2 cellular contexts compared by ENCODE assay signal in the genomic region with DNA sequence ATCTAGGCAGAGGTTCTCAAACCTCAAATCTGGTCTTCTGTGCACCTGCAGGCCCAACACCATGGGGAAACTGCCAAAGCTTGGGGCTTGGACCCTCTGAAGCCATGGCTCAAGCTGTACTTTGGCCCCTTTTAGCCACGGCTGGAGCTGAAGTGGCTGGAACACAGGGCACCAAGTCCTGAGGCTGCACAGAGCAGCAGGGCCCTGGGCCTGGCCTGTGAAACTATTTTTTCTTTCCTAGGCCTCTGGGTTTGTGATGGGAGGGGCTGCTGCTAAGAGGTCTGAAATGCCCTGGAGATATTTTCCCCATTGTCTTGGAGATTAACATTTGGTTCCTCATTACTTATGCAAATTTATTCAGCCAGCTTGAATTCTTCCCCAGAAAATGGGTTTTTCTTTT.
TF ChIP-seq lines count a peak whose summit lies in the region.

No MANE protein-coding gene starts in this region.

TF ChIP-seq in WTC11, 78 proteins besides CTCF, POLR2A, EP300 and RAD21:
- TF ChIP-seq TP53 (CRISPR knock-in tag; IDR thresholded peaks at IDR 0.05): no peak
- TF ChIP-seq, protein P1, sequence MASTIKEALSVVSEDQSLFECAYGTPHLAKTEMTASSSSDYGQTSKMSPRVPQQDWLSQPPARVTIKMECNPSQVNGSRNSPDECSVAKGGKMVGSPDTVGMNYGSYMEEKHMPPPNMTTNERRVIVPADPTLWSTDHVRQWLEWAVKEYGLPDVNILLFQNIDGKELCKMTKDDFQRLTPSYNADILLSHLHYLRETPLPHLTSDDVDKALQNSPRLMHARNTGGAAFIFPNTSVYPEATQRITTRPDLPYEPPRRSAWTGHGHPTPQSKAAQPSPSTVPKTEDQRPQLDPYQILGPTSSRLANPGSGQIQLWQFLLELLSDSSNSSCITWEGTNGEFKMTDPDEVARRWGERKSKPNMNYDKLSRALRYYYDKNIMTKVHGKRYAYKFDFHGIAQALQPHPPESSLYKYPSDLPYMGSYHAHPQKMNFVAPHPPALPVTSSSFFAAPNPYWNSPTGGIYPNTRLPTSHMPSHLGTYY (CRISPR knock-in tag; IDR thresholded peaks at IDR 0.05): no peak
- TF ChIP-seq, protein P2, sequence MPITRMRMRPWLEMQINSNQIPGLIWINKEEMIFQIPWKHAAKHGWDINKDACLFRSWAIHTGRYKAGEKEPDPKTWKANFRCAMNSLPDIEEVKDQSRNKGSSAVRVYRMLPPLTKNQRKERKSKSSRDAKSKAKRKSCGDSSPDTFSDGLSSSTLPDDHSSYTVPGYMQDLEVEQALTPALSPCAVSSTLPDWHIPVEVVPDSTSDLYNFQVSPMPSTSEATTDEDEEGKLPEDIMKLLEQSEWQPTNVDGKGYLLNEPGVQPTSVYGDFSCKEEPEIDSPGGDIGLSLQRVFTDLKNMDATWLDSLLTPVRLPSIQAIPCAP (CRISPR knock-in tag; IDR thresholded peaks at IDR 0.05): no peak
- no peak for TF ChIP-seq MYBL2 (CRISPR knock-in tag; IDR thresholded peaks at IDR 0.05)
- TF ChIP-seq NFYB (CRISPR knock-in tag; conservative IDR thresholded peaks at IDR 0.05; ENCODE audit: low read depth): no peak
- TF ChIP-seq NFATC4 (CRISPR knock-in tag; IDR thresholded peaks at IDR 0.05): no peak
- no peak for TF ChIP-seq SMAD3 (CRISPR knock-in tag; IDR thresholded peaks at IDR 0.05; ENCODE audit: borderline replicate concordance)
- TF ChIP-seq TEAD4 (CRISPR knock-in tag; IDR thresholded peaks at IDR 0.05): no peak
- TF ChIP-seq, protein P3, sequence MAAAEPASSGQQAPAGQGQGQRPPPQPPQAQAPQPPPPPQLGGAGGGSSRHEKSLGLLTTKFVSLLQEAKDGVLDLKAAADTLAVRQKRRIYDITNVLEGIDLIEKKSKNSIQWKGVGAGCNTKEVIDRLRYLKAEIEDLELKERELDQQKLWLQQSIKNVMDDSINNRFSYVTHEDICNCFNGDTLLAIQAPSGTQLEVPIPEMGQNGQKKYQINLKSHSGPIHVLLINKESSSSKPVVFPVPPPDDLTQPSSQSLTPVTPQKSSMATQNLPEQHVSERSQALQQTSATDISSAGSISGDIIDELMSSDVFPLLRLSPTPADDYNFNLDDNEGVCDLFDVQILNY (CRISPR knock-in tag; IDR thresholded peaks at IDR 0.05): no peak
- TF ChIP-seq GTF2I (CRISPR knock-in tag; conservative IDR thresholded peaks at IDR 0.05): no peak
- TF ChIP-seq, protein P4, sequence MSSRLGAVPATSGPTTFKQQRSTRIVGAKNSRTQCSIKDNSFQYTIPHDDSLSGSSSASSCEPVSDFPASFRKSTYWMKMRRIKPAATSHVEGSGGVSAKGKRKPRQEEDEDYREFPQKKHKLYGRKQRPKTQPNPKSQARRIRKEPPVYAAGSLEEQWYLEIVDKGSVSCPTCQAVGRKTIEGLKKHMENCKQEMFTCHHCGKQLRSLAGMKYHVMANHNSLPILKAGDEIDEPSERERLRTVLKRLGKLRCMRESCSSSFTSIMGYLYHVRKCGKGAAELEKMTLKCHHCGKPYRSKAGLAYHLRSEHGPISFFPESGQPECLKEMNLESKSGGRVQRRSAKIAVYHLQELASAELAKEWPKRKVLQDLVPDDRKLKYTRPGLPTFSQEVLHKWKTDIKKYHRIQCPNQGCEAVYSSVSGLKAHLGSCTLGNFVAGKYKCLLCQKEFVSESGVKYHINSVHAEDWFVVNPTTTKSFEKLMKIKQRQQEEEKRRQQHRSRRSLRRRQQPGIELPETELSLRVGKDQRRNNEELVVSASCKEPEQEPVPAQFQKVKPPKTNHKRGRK (CRISPR knock-in tag; IDR thresholded peaks at IDR 0.05; ENCODE audit: borderline replicate concordance): no peak
- no peak for TF ChIP-seq ZNF396 (CRISPR knock-in tag; IDR thresholded peaks at IDR 0.05; ENCODE audit: borderline replicate concordance)
- TF ChIP-seq, protein P5, sequence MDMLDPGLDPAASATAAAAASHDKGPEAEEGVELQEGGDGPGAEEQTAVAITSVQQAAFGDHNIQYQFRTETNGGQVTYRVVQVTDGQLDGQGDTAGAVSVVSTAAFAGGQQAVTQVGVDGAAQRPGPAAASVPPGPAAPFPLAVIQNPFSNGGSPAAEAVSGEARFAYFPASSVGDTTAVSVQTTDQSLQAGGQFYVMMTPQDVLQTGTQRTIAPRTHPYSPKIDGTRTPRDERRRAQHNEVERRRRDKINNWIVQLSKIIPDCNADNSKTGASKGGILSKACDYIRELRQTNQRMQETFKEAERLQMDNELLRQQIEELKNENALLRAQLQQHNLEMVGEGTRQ (CRISPR knock-in tag; IDR thresholded peaks at IDR 0.05): no peak
- no peak for TF ChIP-seq HMGA2 (CRISPR knock-in tag; IDR thresholded peaks at IDR 0.05)
- TF ChIP-seq HMGXB4 (CRISPR knock-in tag; IDR thresholded peaks at IDR 0.05): no peak
- TF ChIP-seq, protein P6, sequence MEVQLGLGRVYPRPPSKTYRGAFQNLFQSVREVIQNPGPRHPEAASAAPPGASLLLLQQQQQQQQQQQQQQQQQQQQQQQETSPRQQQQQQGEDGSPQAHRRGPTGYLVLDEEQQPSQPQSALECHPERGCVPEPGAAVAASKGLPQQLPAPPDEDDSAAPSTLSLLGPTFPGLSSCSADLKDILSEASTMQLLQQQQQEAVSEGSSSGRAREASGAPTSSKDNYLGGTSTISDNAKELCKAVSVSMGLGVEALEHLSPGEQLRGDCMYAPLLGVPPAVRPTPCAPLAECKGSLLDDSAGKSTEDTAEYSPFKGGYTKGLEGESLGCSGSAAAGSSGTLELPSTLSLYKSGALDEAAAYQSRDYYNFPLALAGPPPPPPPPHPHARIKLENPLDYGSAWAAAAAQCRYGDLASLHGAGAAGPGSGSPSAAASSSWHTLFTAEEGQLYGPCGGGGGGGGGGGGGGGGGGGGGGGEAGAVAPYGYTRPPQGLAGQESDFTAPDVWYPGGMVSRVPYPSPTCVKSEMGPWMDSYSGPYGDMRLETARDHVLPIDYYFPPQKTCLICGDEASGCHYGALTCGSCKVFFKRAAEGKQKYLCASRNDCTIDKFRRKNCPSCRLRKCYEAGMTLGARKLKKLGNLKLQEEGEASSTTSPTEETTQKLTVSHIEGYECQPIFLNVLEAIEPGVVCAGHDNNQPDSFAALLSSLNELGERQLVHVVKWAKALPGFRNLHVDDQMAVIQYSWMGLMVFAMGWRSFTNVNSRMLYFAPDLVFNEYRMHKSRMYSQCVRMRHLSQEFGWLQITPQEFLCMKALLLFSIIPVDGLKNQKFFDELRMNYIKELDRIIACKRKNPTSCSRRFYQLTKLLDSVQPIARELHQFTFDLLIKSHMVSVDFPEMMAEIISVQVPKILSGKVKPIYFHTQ (CRISPR knock-in tag; IDR thresholded peaks at IDR 0.05): no peak

TF ChIP-seq in HepG2, 621 proteins besides CTCF, POLR2A, EP300 and RAD21:
- TF ChIP-seq GATAD1 (CRISPR knock-in tag; IDR thresholded peaks at IDR 0.05) (no peak), HNF4A (CRISPR knock-in tag; IDR thresholded peaks at IDR 0.05) (peak; percentile 51)
- TF ChIP-seq, protein P7, sequence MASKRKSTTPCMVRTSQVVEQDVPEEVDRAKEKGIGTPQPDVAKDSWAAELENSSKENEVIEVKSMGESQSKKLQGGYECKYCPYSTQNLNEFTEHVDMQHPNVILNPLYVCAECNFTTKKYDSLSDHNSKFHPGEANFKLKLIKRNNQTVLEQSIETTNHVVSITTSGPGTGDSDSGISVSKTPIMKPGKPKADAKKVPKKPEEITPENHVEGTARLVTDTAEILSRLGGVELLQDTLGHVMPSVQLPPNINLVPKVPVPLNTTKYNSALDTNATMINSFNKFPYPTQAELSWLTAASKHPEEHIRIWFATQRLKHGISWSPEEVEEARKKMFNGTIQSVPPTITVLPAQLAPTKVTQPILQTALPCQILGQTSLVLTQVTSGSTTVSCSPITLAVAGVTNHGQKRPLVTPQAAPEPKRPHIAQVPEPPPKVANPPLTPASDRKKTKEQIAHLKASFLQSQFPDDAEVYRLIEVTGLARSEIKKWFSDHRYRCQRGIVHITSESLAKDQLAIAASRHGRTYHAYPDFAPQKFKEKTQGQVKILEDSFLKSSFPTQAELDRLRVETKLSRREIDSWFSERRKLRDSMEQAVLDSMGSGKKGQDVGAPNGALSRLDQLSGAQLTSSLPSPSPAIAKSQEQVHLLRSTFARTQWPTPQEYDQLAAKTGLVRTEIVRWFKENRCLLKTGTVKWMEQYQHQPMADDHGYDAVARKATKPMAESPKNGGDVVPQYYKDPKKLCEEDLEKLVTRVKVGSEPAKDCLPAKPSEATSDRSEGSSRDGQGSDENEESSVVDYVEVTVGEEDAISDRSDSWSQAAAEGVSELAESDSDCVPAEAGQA (IDR thresholded peaks at IDR 0.05; ENCODE audit: low read depth): no peak
- TF ChIP-seq, protein P7 (CRISPR knock-in tag; IDR thresholded peaks at IDR 0.05; ENCODE audit: borderline replicate concordance): no peak
